8 cellular contexts compared by ENCODE assay signal in genomic region chr4:102824398-102824797, GRCh38. TPM values are rescaled to one million over a fixed set of nuclear protein-coding genes. Genes with fewer than 3 reads are reported as not detected.
A peak's percentile ranks its signal among the peaks of the same experiment; 100 is the strongest.
DNase-seq lines count a peak whose midpoint lies in the region; ATAC-seq and TF ChIP-seq lines count a peak whose summit lies in the region.

No MANE protein-coding gene starts in this region.

- no peak for ATAC-seq in HG03108 (IDR thresholded peaks at IDR 0.05; ENCODE audit: unreplicated experiment)

- H3K36me3 Mint-ChIP-seq in MCF 10A (ENCODE audit: insufficient read depth, unreplicated experiment), result peaks cover 12% of the 10 kb centered on the region
- H3K36me3 Mint-ChIP-seq in osteocyte (ENCODE audit: unreplicated experiment), result peaks cover 11% of the 10 kb centered on the region

- in situ Hi-C loops in astrocyte of the spinal cord (cut with HindIII; ENCODE audit: low sequenced_read_pairs), result no loop called here

- no peak overlapping the region for H3K4me3 Mint-ChIP-seq in MCF 10A (ENCODE audit: unreplicated experiment)
- H3K4me3 Mint-ChIP-seq in osteocyte (ENCODE audit: unreplicated experiment), result no peak overlapping the region

- POLR2A ChIA-PET in MCF 10A (lab: Yijun Ruan, JAX), result interaction anchor here (0.6 to 9.5 kb wide), 16 partner anchors 7 to 394 kb away, joined by 3 to 287 read pairs (median 10); partner anchors contain the start of genes CISD2, MANBA and SLC9B2

- H3K27ac Mint-ChIP-seq in MCF 10A (ENCODE audit: low read depth, unreplicated experiment), result no peak overlapping the region
- H3K27ac Mint-ChIP-seq in osteocyte (ENCODE audit: unreplicated experiment), result no peak overlapping the region

- intact Hi-C loops in breast epithelium (cut with DNase I; ENCODE audit: low total_unique reads) (no loop called here), MCF 10A (cut with micrococcal nuclease) (no loop called here)

- H3K9me3 Mint-ChIP-seq in MCF 10A (ENCODE audit: unreplicated experiment) (no peaks in the 10 kb centered on the region), osteocyte (ENCODE audit: unreplicated experiment) (no peaks in the 10 kb centered on the region)

- H3K27me3 ChIP-seq in breast epithelium, result no peaks in the 10 kb centered on the region

- H3K9me3 ChIP-seq in breast epithelium, result no peaks in the 10 kb centered on the region

- WGBS in urinary bladder, result 12% methylated on average over 2 of the region's 2 CpGs

- peak overlapping the region; percentile 100 for H3K27ac ChIP-seq in breast epithelium
- H3K27ac ChIP-seq in urinary bladder (ENCODE audit: low read depth), result peak overlapping the region; percentile 4

- CTCF ChIA-PET in MCF 10A (lab: Yijun Ruan, JAX), result interaction anchor here (0.6 to 2.5 kb wide), 8 partner anchors 10 to 268 kb away, joined by 3 to 13 read pairs (median 4); no protein-coding TSS in a partner anchor

- peak overlapping the region; percentile 66 to 91 (median 67) for H3K4me3 ChIP-seq in breast epithelium
- H3K4me3 ChIP-seq in astrocyte of the spinal cord (ENCODE audit: low read depth, low read length), result peak overlapping the region; percentile 79
- peak overlapping the region; percentile 33 for H3K4me3 ChIP-seq in urinary bladder (ENCODE audit: low read depth, low read length)

- DNase-seq in breast epithelium (ENCODE audit: low spot score in 2 of 2), result no peak
- no peak for DNase-seq in MCF 10A (ENCODE audit: unreplicated experiment)
- no peak for DNase-seq in astrocyte of the spinal cord (ENCODE audit: low read depth, low spot score)
- peak; percentile 3 to 7 for DNase-seq in lung microvascular endothelial cell (ENCODE audit: low read depth in 2 of 2)
- DNase-seq in NCI-H446 treated with DMSO at 0.1 percent for 48 hours (lab: John Stamatoyannopoulos, UW), result no peak
- DNase-seq in osteocyte (ENCODE audit: extremely low spot score, unreplicated experiment), result no peak

- H3K36me3 ChIP-seq in breast epithelium (no peaks in the 10 kb centered on the region), urinary bladder (ENCODE audit: insufficient read depth) (no peaks in the 10 kb centered on the region)

- H3K4me1 Mint-ChIP-seq in MCF 10A (ENCODE audit: insufficient read depth, unreplicated experiment) (peaks cover 20% of the 10 kb centered on the region), osteocyte (ENCODE audit: unreplicated experiment) (peaks cover 60% of the 10 kb centered on the region)

- no peak for TF ChIP-seq POLR2A in breast epithelium (IDR thresholded peaks at IDR 0.05)

- TF ChIP-seq CTCF in breast epithelium (IDR thresholded peaks at IDR 0.05) (no peak), MCF 10A (IDR thresholded peaks at IDR 0.05; ENCODE audit: unreplicated experiment) (no peak), astrocyte of the spinal cord (IDR thresholded peaks at IDR 0.05; ENCODE audit: low read depth, low read length) (no peak), osteocyte (IDR thresholded peaks at IDR 0.05) (no peak)

- no peaks in the 10 kb centered on the region for H3K27me3 Mint-ChIP-seq in MCF 10A (ENCODE audit: insufficient read depth, unreplicated experiment)
- H3K27me3 Mint-ChIP-seq in osteocyte (ENCODE audit: unreplicated experiment), result no peaks in the 10 kb centered on the region

- H3K4me1 ChIP-seq in breast epithelium, result peaks cover 0 to 25% of the 10 kb centered on the region in 2 donors
- no peaks in the 10 kb centered on the region for H3K4me1 ChIP-seq in urinary bladder (ENCODE audit: insufficient read depth)

- BruUV-seq in MCF 10A (replicated peaks; lab: Mats Ljungman, UMichigan), result no TSS peak

RNA-seq across cellular contexts. Expression of gene UBE2D3, which starts 3.0 kb away (rescaled TPM):
- total RNA-seq in breast epithelium (100 to 1,000 TPM; 374 to 405 (median 392) TPM), MCF 10A (2022) (505 and 547 TPM in 2 replicates), lung microvascular endothelial cell (247 and 276 TPM in 2 replicates), urinary bladder (285 TPM), osteocyte (239 and 247 TPM in 2 replicates)
- 220 TPM for polyA plus RNA-seq in urinary bladder

RNA-seq across cellular contexts. Expression of gene CISD2, which starts 44.4 kb away (rescaled TPM):
- total RNA-seq in breast epithelium, result 10 to 100 TPM in 2 of 3 donors, 1 to 10 TPM in 1; 9.0 to 23.9 (median 17.4) TPM
- 35.5 and 35.8 TPM in 2 replicates for total RNA-seq in MCF 10A (2022)
- 31.4 and 47.4 TPM in 2 replicates for total RNA-seq in lung microvascular endothelial cell
- 36.7 TPM for total RNA-seq in urinary bladder
- 19.2 TPM for polyA plus RNA-seq in urinary bladder
- total RNA-seq in osteocyte, result 27.2 and 30.4 TPM in 2 replicates

Comparison
In these comparisons a context has a peak if more than half of its experiments do, and no peak if none do; other contexts are left out.
1. DNase-seq: peak in lung microvascular endothelial cell (2 of 2); none in breast epithelium (0 of 2), MCF 10A (single experiment), astrocyte of the spinal cord (single experiment), NCI-H446 treated with DMSO at 0.1 percent for 48 hours (single experiment) and osteocyte (single experiment).
2. Peak in every context shown above with its lines, with median percentiles within 50 percentile points of each other: H3K4me3 ChIP-seq.